8 cellular contexts compared by ENCODE assay signal in genomic region chr10:63629363-63630084, GRCh38.
A peak's percentile ranks its signal among the peaks of the same experiment; 100 is the strongest.
DNase-seq lines count a peak whose midpoint lies in the region; ATAC-seq, FAIRE-seq and TF ChIP-seq lines count a peak whose summit lies in the region.

No MANE protein-coding gene starts in this region.

- in situ Hi-C loops in brain microvascular endothelial cell (cut with HindIII; ENCODE audit: low pct_ligation_motif_present, low sequenced_read_pairs), result loop anchor here (10.0 kb wide), 1 partner anchor 465 kb away; no protein-coding TSS in a partner anchor

- H3K27ac ChIP-seq in brain microvascular endothelial cell, result peak overlapping the region; percentile 99

- ATAC-seq in HG02981 (IDR thresholded peaks at IDR 0.05; ENCODE audit: unreplicated experiment), result peak; percentile 48

- TF ChIP-seq CTCF in brain microvascular endothelial cell (IDR thresholded peaks at IDR 0.05; ENCODE audit: low read depth, low read length, missing control alignments), result peak; percentile 96

- DNase-seq in SIG-M5 treated with dmso at 0.1 percent for 504 hours (lab: John Stamatoyannopoulos, UW; ENCODE audit: unreplicated experiment) (peak; percentile 84), SIG-M5 (lab: John Stamatoyannopoulos, UW) (no peak), NCI-H1930 (lab: John Stamatoyannopoulos, UW) (peak; percentile 55), brain microvascular endothelial cell (peak; percentile 99), skeletal muscle cell (ENCODE audit: low read depth) (peak; percentile 98)

- H3K36me3 ChIP-seq in brain microvascular endothelial cell (replicated peaks), result no peaks in the 10 kb centered on the region

- H3K4me3 ChIP-seq in brain microvascular endothelial cell (ENCODE audit: low read depth, low read length), result peak overlapping the region; percentile 63
- H3K4me3 ChIP-seq in iPS-11a (ENCODE audit: low read depth, low read length), result peak overlapping the region; percentile 40
- H3K4me3 ChIP-seq in skeletal muscle cell (ENCODE audit: low read depth, low read length), result peak overlapping the region; percentile 57

- FAIRE-seq in TTC549 (lab: Jason Lieb, UNC), result peak; percentile 20

- no peaks in the 10 kb centered on the region for H3K27me3 ChIP-seq in brain microvascular endothelial cell (replicated peaks)
